In the genomic region with DNA sequence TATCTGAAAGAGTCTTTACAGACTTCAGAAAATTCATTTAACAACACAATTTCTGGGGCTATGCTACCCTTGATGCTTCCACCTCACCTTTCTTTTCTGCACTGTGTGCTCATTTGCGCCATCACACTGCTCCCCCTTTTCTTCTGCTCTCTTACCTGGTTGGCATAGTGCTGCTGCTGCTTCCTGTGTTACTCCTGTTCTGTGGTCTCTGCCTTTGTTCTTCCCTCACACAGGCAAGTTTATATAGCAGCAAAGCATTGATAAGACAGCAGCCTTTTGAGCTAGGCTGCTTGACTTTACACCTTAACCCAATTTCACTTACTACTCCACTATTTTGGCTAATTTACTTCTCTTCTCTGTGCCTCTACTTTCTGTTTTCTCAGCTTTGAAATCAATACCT, we compare ENCODE assay signal across 20 cellular contexts. TPM values are rescaled to one million over a fixed set of nuclear protein-coding genes. Genes with fewer than 3 reads are reported as not detected.
DNase-seq lines count a peak whose midpoint lies in the region; FAIRE-seq and TF ChIP-seq lines count a peak whose summit lies in the region.
"Had no signal": no experiment of that assay in that cellular context is flagged by ENCODE, and none has a peak within 500 bp of the region (broad histone marks: within the 10 kb centered on the region; RNA-seq: fewer than 3 reads in every experiment).

No MANE protein-coding gene starts in this region.

- no peak overlapping the region for H2AK5ac ChIP-seq in H1 (ENCODE audit: low read depth, low read length)

- no peaks in the 10 kb centered on the region for H3K9me3 ChIP-seq in H1 (ENCODE audit: insufficient read depth in 2 of 2, low read depth in 1 of 2, low read length in 1 of 2)
- H3K9me3 ChIP-seq: BE2C, HAP-1, SK-N-SH had no signal

- no peak overlapping the region for H3K4me3 ChIP-seq in H1 (ENCODE audit: extremely low read depth in 1 of 4, insufficient read depth in 2 of 4, low read depth in 3 of 4, low read length in 4 of 4)
- H3K4me3 ChIP-seq: GM12878, HAP-1, PC-9 had no signal

- H3K4me1 Mint-ChIP-seq in HFFc6 (ENCODE audit: low read depth): peaks cover 93% of the 10 kb centered on the region

- H3K27me3 Mint-ChIP-seq in HFFc6 (ENCODE audit: insufficient read depth): no peaks in the 10 kb centered on the region

- H3K27ac Mint-ChIP-seq in HFFc6: peak overlapping the region; percentile 92

- H2BK120ac ChIP-seq in H1 (replicated peaks; ENCODE audit: low read depth, low read length): no peak overlapping the region

- no peaks in the 10 kb centered on the region for H3K36me3 ChIP-seq in H1 (ENCODE audit: control insufficient read depth in 2 of 4, insufficient read depth in 4 of 4, low read length in 3 of 4)
- H3K36me3 ChIP-seq: BE2C, HAP-1 had no signal

- H3K23ac ChIP-seq in H1 (ENCODE audit: insufficient read length): no peak overlapping the region

- CTCF ChIA-PET in H1 (lab: Charles Lee; ENCODE audit: partially characterized antibody): interaction anchor here (0.6 to 1.5 kb wide), 5 partner anchors 9 to 1679 kb away, joined by 3 to 4 read pairs (median 3); no protein-coding TSS in a partner anchor

- peak overlapping the region; percentile 35; the same call in 1 of the 2 replicates for H2AFZ ChIP-seq in H1 (ENCODE audit: low read length)
- H2AFZ ChIP-seq: PC-9 had no signal

- no peak overlapping the region for H3K4ac ChIP-seq in H1 (replicated peaks; ENCODE audit: insufficient read length, low read depth, low read length)

- peaks cover 3% of the 10 kb centered on the region for H3K9me3 Mint-ChIP-seq in HFFc6

- TF ChIP-seq CTCF in HFFc6 (IDR thresholded peaks at IDR 0.05) (no peak), H1 (IDR thresholded peaks at IDR 0.05; ENCODE audit: control extremely low read depth in 1 of 3, insufficient read depth in 1 of 3, low read depth in 1 of 3, low read length in 3 of 3) (no peak)

- no peak overlapping the region for H2BK15ac ChIP-seq in H1 (ENCODE audit: low read length)

- no peaks in the 10 kb centered on the region for H3K23me2 ChIP-seq in H1 (ENCODE audit: low read depth, low read length)

- no peaks in the 10 kb centered on the region for H3K79me1 ChIP-seq in H1 (ENCODE audit: low read depth, low read length)

- no peak overlapping the region for H4K8ac ChIP-seq in H1 (ENCODE audit: extremely low read depth, insufficient read depth, low read length)

- H4K20me1 ChIP-seq in H1 (replicated peaks in 1 of 2; ENCODE audit: control insufficient read depth in 1 of 2, insufficient read depth in 2 of 2, low read length in 2 of 2): no peaks in the 10 kb centered on the region

- POLR2A ChIA-PET in H1 (lab: Charles Lee; ENCODE audit: partially characterized antibody): no interaction called here

- peak overlapping the region; percentile 1; the same call in 1 of the 2 replicates for H2BK12ac ChIP-seq in H1 (ENCODE audit: low read depth, low read length)

- H2BK20ac ChIP-seq in H1 (ENCODE audit: low read length): no peak overlapping the region

- no peak overlapping the region for H4K5ac ChIP-seq in H1 (ENCODE audit: insufficient read length, low read depth, low read length)

- TF ChIP-seq POLR2A in H1 (IDR thresholded peaks at IDR 0.05; ENCODE audit: control extremely low read depth in 1 of 2, low read depth in 2 of 2, low read length in 2 of 2): no peak

- no peaks in the 10 kb centered on the region for H3K27me3 ChIP-seq in H1 (replicated peaks in 1 of 4; ENCODE audit: control insufficient read depth in 3 of 4, extremely low read depth in 1 of 4, insufficient read depth in 3 of 4, low read length in 3 of 4)
- H3K27me3 ChIP-seq: BE2C had no signal

- no peak for TF ChIP-seq RAD21 in H1 (IDR thresholded peaks at IDR 0.05 in 1 of 2, conservative IDR thresholded peaks at IDR 0.05 in 1 of 2; ENCODE audit: low read depth in 2 of 2, low read length in 2 of 2)

- FAIRE-seq in H1 (lab: Jason Lieb, UNC): no peak
- FAIRE-seq: A204.1, D721Med, GM12878 had no signal

- 0 out of 2 replicates have a peak overlapping the region, but pooled peaks have one; percentile 41 for H2BK5ac ChIP-seq in H1 (ENCODE audit: low read depth, low read length)

- no peaks in the 10 kb centered on the region for H3K79me2 ChIP-seq in H1 (ENCODE audit: control insufficient read depth in 1 of 2, insufficient read depth in 2 of 2, low read length in 2 of 2)

- no peak for TF ChIP-seq EP300 in H1 (IDR thresholded peaks at IDR 0.05; ENCODE audit: borderline replicate concordance in 1 of 2, low read depth in 2 of 2, low read length in 2 of 2)

- WGBS in H1 (ENCODE audit: extremely low coverage in 1 of 2, insufficient coverage in 1 of 2, insufficient read length in 1 of 2, insufficient replicate concordance in 2 of 2, low coverage in 1 of 2, low lambda C conversion rate in 2 of 2, missing lambda C conversion rate in 1 of 2), 2 experiments: 94% methylated on average over 1 of the region's 1 CpG; no CpG with 5 or more reads in 1 of the 2 experiments

- H3K56ac ChIP-seq in H1 (replicated peaks; ENCODE audit: insufficient read length, low read depth, low read length): no peak overlapping the region

- peak overlapping the region; percentile 19; the same call in 1 of the 2 replicates for H3K4me3 Mint-ChIP-seq in HFFc6

- H3K14ac ChIP-seq in H1 (ENCODE audit: insufficient read length): no peak overlapping the region

- DNase-seq in NCI-H2107 treated with DMSO at 0.1 percent for 48 hours (lab: John Stamatoyannopoulos, UW; ENCODE audit: unreplicated experiment) (peak; percentile 5), NCI-H2107 (lab: John Stamatoyannopoulos, UW) (no peak), HFFc6 (no peak), H1 (ENCODE audit: low read depth in 1 of 2, low spot score in 2 of 2) (no peak), NCI-H524 (lab: John Stamatoyannopoulos, UW) (no peak), hippocampal formation (lab: John Stamatoyannopoulos, UW) (no peak)
- DNase-seq in stimulated activated CD4-positive, alpha-beta T cell treated with anti-CD3 and anti-CD28 coated beads, Interleukin-4, amount 100 ng/mL, for 24 hours: no peak
- DNase-seq: BE2C, DND-41, KG1, NCI-H1694, PC-9, SHP77 treated with DMSO at 0.1 percent for 48 hours, SK-N-SH, T-helper 2 cell had no signal

- no peak overlapping the region for H3K27ac ChIP-seq in H1 (ENCODE audit: low read depth, low read length)
- H3K27ac ChIP-seq: PC-9, RWPE1 had no signal

- H3K18ac ChIP-seq in H1 (ENCODE audit: extremely low read depth, low read length): no peak overlapping the region

- no peak overlapping the region for H4K91ac ChIP-seq in H1 (replicated peaks; ENCODE audit: insufficient read length, low read length)

- peaks cover 67% of the 10 kb centered on the region for H3K36me3 Mint-ChIP-seq in HFFc6 (ENCODE audit: low read depth)

- no peak overlapping the region for H3K4me2 ChIP-seq in H1 (ENCODE audit: insufficient read depth in 1 of 2, low read depth in 2 of 2, low read length in 2 of 2)
- H3K4me2 ChIP-seq: PC-9, SK-N-SH had no signal

- no peak overlapping the region for H3K9ac ChIP-seq in H1 (replicated peaks in 1 of 4; ENCODE audit: extremely low read depth in 1 of 4, low read depth in 3 of 4, low read length in 3 of 4)
- H3K9ac ChIP-seq: SK-N-SH had no signal

- H3K4me1 ChIP-seq in H1 (replicated peaks in 1 of 4; ENCODE audit: control insufficient read depth in 3 of 4, insufficient read depth in 4 of 4, low read length in 3 of 4): peaks cover 0 to 12% (median 0%) of the 10 kb centered on the region in 4 experiments; a peak in 2 of 7 replicates
- H3K4me1 ChIP-seq: BE2C, HAP-1 had no signal

TF ChIP-seq in H1, 55 proteins besides CTCF, POLR2A, EP300 and RAD21:
- TF ChIP-seq POU5F1 (IDR thresholded peaks at IDR 0.05; ENCODE audit: low read depth, low read length) (no peak), RFX5 (IDR thresholded peaks at IDR 0.05; ENCODE audit: borderline replicate concordance, low read depth, low read length) (no peak)

RNA-seq across cellular contexts. Expression of a gene that starts 18.3 kb away (rescaled TPM):
- 10 to 100 TPM; 53.3 to 72.0 (median 57.9) TPM for total RNA-seq in HFFc6 (2021; fragmentation: NEBNext Ultra II Directional; extraction: Animal tissue kit (Norgen Biotek cat#: 25700))
- 2.0 and 2.1 TPM in 2 replicates for total RNA-seq in H1 (2021; fragmentation: NEBNext Ultra II Directional; extraction: Animal tissue kit (Norgen Biotek cat#: 25700))
- polyA plus RNA-seq in H1 (2011; rRNA removed): 1.2 and 1.4 TPM in 2 replicates
- 1.3 TPM for polyA plus RNA-seq in H1 (2011; cell fraction: cytosol; rRNA removed)
- polyA plus RNA-seq in H1 (2011; cell fraction: nucleus; rRNA removed): 2.2 TPM
- 0.84 to 1.9 TPM (median 1.6 TPM) in 4 replicates for polyA plus RNA-seq in H1 (2012, experiment 1 of 2)
- 0.12 TPM for polyA plus RNA-seq in H1 (2012, experiment 2 of 2)
- 3.0 TPM for polyA plus RNA-seq in H1 (2013, experiment 1 of 2)
- polyA plus RNA-seq in H1 (2013, experiment 2 of 2): 2.9 TPM
- polyA minus RNA-seq in H1 (2011; rRNA and poly(A)+ RNA removed): 1.8 and 4.0 TPM in 2 replicates
- not detected for polyA minus RNA-seq in H1 (2011; cell fraction: cytosol; rRNA and poly(A)+ RNA removed)
- polyA minus RNA-seq in H1 (2011; cell fraction: nucleus; rRNA and poly(A)+ RNA removed): 10.0 TPM
- total RNA-seq: GM12878, PC-9 had no signal

Comparison
In these comparisons a context has a peak if more than half of its experiments do, and no peak if none do; other contexts are left out.
1. RNA of a gene that starts 18.3 kb away (total RNA-seq): 53.3 to 72.0 TPM in HFFc6; 2.0 to 2.1 TPM in H1; every median in the first group is over 10 times any median in the second.